8 cellular contexts compared by ENCODE assay signal in the genomic region with DNA sequence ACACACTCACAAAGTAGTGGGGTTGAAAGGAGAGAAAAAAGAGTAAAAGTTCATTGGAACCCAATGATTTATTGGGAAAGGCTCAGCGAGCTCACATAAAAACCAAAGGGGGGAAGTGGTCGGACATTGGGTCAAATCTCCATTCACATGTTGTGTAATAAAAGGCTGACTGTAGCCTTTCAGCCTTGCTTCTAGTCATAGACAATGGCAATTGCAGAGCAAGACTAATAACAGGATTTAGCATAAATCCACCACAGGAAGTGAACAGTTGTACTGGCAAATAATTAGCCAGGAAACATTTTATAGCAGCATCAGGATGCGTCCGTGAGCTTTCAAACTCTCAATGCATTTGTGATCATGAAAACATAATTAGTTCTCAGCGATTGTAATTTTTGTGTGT.
DNase-seq lines count a peak whose midpoint lies in the region; ATAC-seq, FAIRE-seq and TF ChIP-seq lines count a peak whose summit lies in the region.

No MANE protein-coding gene starts in this region.

- CTCF ChIA-PET in IMR-90 (lab: Yijun Ruan, JAX) = no interaction called here

- POLR2A ChIA-PET in IMR-90 (lab: Charles Lee; ENCODE audit: unreplicated experiment) = no interaction called here

- H3K9me3 ChIP-seq in IMR-90 (ENCODE audit: control insufficient read depth, insufficient read depth, low read length) = no peaks in the 10 kb centered on the region
- no peaks in the 10 kb centered on the region for H3K9me3 ChIP-seq in endocrine pancreas (ENCODE audit: control insufficient read depth, low read length)

- BruUV-seq in IMR-90 (replicated peaks; lab: Mats Ljungman, UMichigan) = no TSS peak

- no peak overlapping the region for H3K18ac ChIP-seq in IMR-90 (ENCODE audit: low read depth, low read length)

- no peak for TF ChIP-seq POLR2A in IMR-90 (IDR thresholded peaks at IDR 0.05; ENCODE audit: low read depth, low read length)

- no peak overlapping the region for H2BK20ac ChIP-seq in IMR-90 (ENCODE audit: low read depth, low read length)

- ATAC-seq in GM21381 (IDR thresholded peaks at IDR 0.05; ENCODE audit: unreplicated experiment) = peak; percentile 72
- ATAC-seq in IMR-90 (ENCODE audit: low read depth) = no peak
- ATAC-seq in HG03045 (IDR thresholded peaks at IDR 0.05; ENCODE audit: unreplicated experiment) = no peak

- no peaks in the 10 kb centered on the region for H3K27me3 ChIP-seq in IMR-90 (ENCODE audit: control insufficient read depth, insufficient read depth, low read length)
- no peaks in the 10 kb centered on the region for H3K27me3 ChIP-seq in endocrine pancreas (ENCODE audit: control insufficient read depth, insufficient read depth, low read length)

- H2AK5ac ChIP-seq in IMR-90 (ENCODE audit: low read depth, low read length) = no peak overlapping the region

- in situ Hi-C loops in IMR-90 (cut with MboI; ENCODE audit: low sequenced_read_pairs) = no loop called here

- H2BK15ac ChIP-seq in IMR-90 (ENCODE audit: low read depth, low read length) = no peak overlapping the region

- H3K4ac ChIP-seq in IMR-90 (ENCODE audit: low read depth, low read length) = no peak overlapping the region

- no peak overlapping the region for H2BK120ac ChIP-seq in IMR-90 (ENCODE audit: low read depth, low read length)

- H3K4me2 ChIP-seq in IMR-90 (ENCODE audit: low read depth, low read length) = no peak overlapping the region

- H3K9ac ChIP-seq in IMR-90 (ENCODE audit: low read depth, low read length) (no peak overlapping the region), endocrine pancreas (ENCODE audit: control insufficient read depth, insufficient read depth, low read length) (no peak overlapping the region)

- H4K8ac ChIP-seq in IMR-90 (ENCODE audit: low read depth in 2 of 2, low read length in 2 of 2) = no peak overlapping the region

- H3K14ac ChIP-seq in IMR-90 (replicated peaks; ENCODE audit: low read depth, low read length) = no peak overlapping the region

- dilution Hi-C loops in IMR-90 (cut with HindIII; ENCODE audit: low sequenced_read_pairs, unreplicated experiment) = no loop called here

- no CpG with 5 or more reads among the region's 5 CpGs for WGBS in IMR-90 (ENCODE audit: extremely low coverage in 2 of 2, insufficient read length in 1 of 2), 2 experiments

- H2AK9ac ChIP-seq in IMR-90 (replicated peaks; ENCODE audit: low read depth, low read length, poor library complexity) = no peak overlapping the region

- no peak for DNase-seq in IMR-90
- no peak for DNase-seq in RCC 7860 (ENCODE audit: low spot score)
- DNase-seq in NCI-H1694 (lab: John Stamatoyannopoulos, UW) = no peak
- DNase-seq in H4 (ENCODE audit: low spot score) = no peak

- H3K56ac ChIP-seq in IMR-90 (ENCODE audit: extremely low read depth, insufficient read depth, low read length) = no peak overlapping the region

- H3K9me1 ChIP-seq in IMR-90 (ENCODE audit: insufficient read depth, low read length) = no peaks in the 10 kb centered on the region

- H3K27ac ChIP-seq in 22Rv1 (0 out of 2 replicates have a peak overlapping the region, but pooled peaks have one; percentile 21), IMR-90 (ENCODE audit: insufficient read depth, low read length) (no peak overlapping the region)

- H3K4me1 ChIP-seq in IMR-90 (ENCODE audit: control insufficient read depth, insufficient read depth, low read length) = no peaks in the 10 kb centered on the region; the same call in 1 of the 2 replicates
- peaks cover 6% of the 10 kb centered on the region for H3K4me1 ChIP-seq in endocrine pancreas (ENCODE audit: control insufficient read depth, insufficient read depth, low read length)

- intact Hi-C loops in IMR-90 (cut with micrococcal nuclease) = loop anchor here (2.0 kb wide), 1 partner anchor 14 kb away; no protein-coding TSS in a partner anchor

- H3K36me3 ChIP-seq in IMR-90 (ENCODE audit: control insufficient read depth, insufficient read depth, low read length) (no peaks in the 10 kb centered on the region), endocrine pancreas (ENCODE audit: control insufficient read depth, insufficient read depth, low read length) (no peaks in the 10 kb centered on the region)

- H3K4me3 ChIP-seq in IMR-90 (ENCODE audit: insufficient read depth, low read depth, low read length) (no peak overlapping the region), endocrine pancreas (ENCODE audit: control insufficient read depth, insufficient read depth, low read length) (peak overlapping the region; percentile 24)

- no peaks in the 10 kb centered on the region for H3K79me1 ChIP-seq in IMR-90 (ENCODE audit: low read depth in 1 of 2, low read length in 2 of 2)

- no peak overlapping the region for H2BK5ac ChIP-seq in IMR-90 (ENCODE audit: low read depth, low read length, poor library complexity, severe bottlenecking)

- H2AFZ ChIP-seq in IMR-90 (replicated peaks; ENCODE audit: low read length, poor library complexity) = no peak overlapping the region

- no peaks in the 10 kb centered on the region for H4K20me1 ChIP-seq in IMR-90 (ENCODE audit: insufficient read depth, low read length)

- TF ChIP-seq CTCF in 22Rv1 (IDR thresholded peaks at IDR 0.05) = no peak
- no peak for TF ChIP-seq CTCF in IMR-90 (conservative IDR thresholded peaks at IDR 0.05; ENCODE audit: low read depth, low read length)

- no peak overlapping the region for H3K23ac ChIP-seq in IMR-90 (ENCODE audit: low read depth, low read length)

- H4K5ac ChIP-seq in IMR-90 (ENCODE audit: low read depth, low read length) = no peak overlapping the region

- no peak overlapping the region for H4K91ac ChIP-seq in IMR-90 (ENCODE audit: insufficient read depth, low read depth, low read length)

- no peak for TF ChIP-seq RAD21 in IMR-90 (IDR thresholded peaks at IDR 0.05; ENCODE audit: low read length)

- no peak for FAIRE-seq in RCC 7860 (lab: Jason Lieb, UNC)

TF ChIP-seq in IMR-90, 13 proteins besides CTCF, POLR2A, EP300 and RAD21:
- TF ChIP-seq CEBPB (IDR thresholded peaks at IDR 0.05; ENCODE audit: low read depth, low read length) = peak; percentile 6; the same call in 1 of the 2 replicates
- TF ChIP-seq BHLHE40 (IDR thresholded peaks at IDR 0.05; ENCODE audit: low read depth, low read length) = no peak
